Comparison of ENCODE assay signal across 19 cellular contexts in genomic region chr5:76532061-76532460, GRCh38.
DNase-seq lines count a peak whose midpoint lies in the region; ATAC-seq, FAIRE-seq and TF ChIP-seq lines count a peak whose summit lies in the region.
"Had no signal": no experiment of that assay in that cellular context is flagged by ENCODE, and none has a peak within 500 bp of the region (broad histone marks: within the 10 kb centered on the region; RNA-seq: fewer than 3 reads in every experiment).

No MANE protein-coding gene starts in this region.

- ATAC-seq in HG03520 (IDR thresholded peaks at IDR 0.05; ENCODE audit: unreplicated experiment) = no peak

- POLR2A ChIA-PET in CD4-positive, alpha-beta memory T cell (lab: Charles Lee; ENCODE audit: partially characterized antibody) = interaction anchor here (0.9 kb wide), 1 partner anchor 11 kb away, joined by 4 read pairs; no protein-coding TSS in a partner anchor

- H3K4me1 ChIP-seq in CD4-positive, alpha-beta memory T cell (ENCODE audit: insufficient read depth, low read length) = peaks cover 45% of the 10 kb centered on the region
- H3K4me1 ChIP-seq: BE2C had no signal

- no peaks in the 10 kb centered on the region for H3K27me3 ChIP-seq in CD4-positive, alpha-beta memory T cell (ENCODE audit: insufficient read depth, low read length)
- no peaks in the 10 kb centered on the region for H3K27me3 ChIP-seq in bronchial epithelial cell (ENCODE audit: control insufficient read depth, insufficient read depth, low read length)

- no peaks in the 10 kb centered on the region for H3K9me3 ChIP-seq in CD4-positive, alpha-beta memory T cell (ENCODE audit: control insufficient read depth in 1 of 2, low read length in 2 of 2)
- H3K9me3 ChIP-seq: BE2C had no signal

- no peak for DNase-seq in activated naive CD4-positive, alpha-beta T cell (lab: John Stamatoyannopoulos, UW)
- no peak for DNase-seq in CD4-positive, alpha-beta memory T cell
- DNase-seq in bronchial epithelial cell (ENCODE audit: low read depth) (peak; percentile 55), HuH-7 (ENCODE audit: low spot score) (no peak)
- DNase-seq in effector CD4-positive, alpha-beta T cell = no peak
- DNase-seq: ACHN; BE2C; C1 segment of cervical spinal cord; CD8-positive, alpha-beta memory T cell; COR-L47; H9 had no signal

- CTCF ChIA-PET in CD4-positive, alpha-beta memory T cell (lab: Charles Lee; ENCODE audit: partially characterized antibody) = no interaction called here

- no peak overlapping the region for H3K27ac ChIP-seq in CD4-positive, alpha-beta memory T cell (ENCODE audit: low read depth, low read length)

- H3K4me3 Mint-ChIP-seq in activated naive CD4-positive, alpha-beta T cell treated with anti-CD3 and anti-CD28 coated beads, Interleukin-2, amount 50 U/mL, for 24 hours = no peak overlapping the region
- H3K4me3 Mint-ChIP-seq in CD4-positive, alpha-beta memory T cell = no peak overlapping the region
- H3K4me3 Mint-ChIP-seq: CD8-positive, alpha-beta memory T cell; H9 had no signal

- H3K36me3 Mint-ChIP-seq in activated naive CD4-positive, alpha-beta T cell treated with anti-CD3 and anti-CD28 coated beads, Interleukin-2, amount 50 U/mL, for 24 hours = peaks cover 4% of the 10 kb centered on the region
- peaks cover 11 to 13% of the 10 kb centered on the region in 2 donors for H3K36me3 Mint-ChIP-seq in CD4-positive, alpha-beta memory T cell

- H3K9me3 Mint-ChIP-seq in activated naive CD4-positive, alpha-beta T cell treated with anti-CD3 and anti-CD28 coated beads, Interleukin-2, amount 50 U/mL, for 24 hours = peaks cover 5% of the 10 kb centered on the region
- H3K9me3 Mint-ChIP-seq in CD4-positive, alpha-beta memory T cell = peaks cover 0 to 3% (median 0%) of the 10 kb centered on the region in 8 donors
- H3K9me3 Mint-ChIP-seq: CD8-positive, alpha-beta memory T cell had no signal

- no peaks in the 10 kb centered on the region for H3K36me3 ChIP-seq in CD4-positive, alpha-beta memory T cell (ENCODE audit: insufficient read depth, low read length)
- H3K36me3 ChIP-seq in bronchial epithelial cell (ENCODE audit: control insufficient read depth, insufficient read depth, low read length) = no peaks in the 10 kb centered on the region
- H3K36me3 ChIP-seq: BE2C had no signal

- H3K4me1 Mint-ChIP-seq in activated naive CD4-positive, alpha-beta T cell treated with anti-CD3 and anti-CD28 coated beads, Interleukin-2, amount 50 U/mL, for 24 hours = peaks cover 52% of the 10 kb centered on the region
- peaks cover 47 to 73% (median 63%) of the 10 kb centered on the region in 4 donors for H3K4me1 Mint-ChIP-seq in CD4-positive, alpha-beta memory T cell

- peak overlapping the region; percentile 84 for H3K27ac Mint-ChIP-seq in activated naive CD4-positive, alpha-beta T cell treated with anti-CD3 and anti-CD28 coated beads, Interleukin-2, amount 50 U/mL, for 24 hours
- peak overlapping the region in 4 of 7 donors; percentile 59 to 78 (median 66) for H3K27ac Mint-ChIP-seq in CD4-positive, alpha-beta memory T cell

- H3K4me3 ChIP-seq in CD4-positive, alpha-beta memory T cell (ENCODE audit: low read length in 2 of 2) = no peak overlapping the region
- H3K4me3 ChIP-seq in bronchial epithelial cell (ENCODE audit: low read depth, low read length) = no peak overlapping the region

- no peak for TF ChIP-seq CTCF in bronchial epithelial cell (IDR thresholded peaks at IDR 0.05; ENCODE audit: insufficient read depth, low read length, severe bottlenecking)

- no peak for FAIRE-seq in bronchial epithelial cell (lab: Jason Lieb, UNC)
- FAIRE-seq: A204.1, D721Med, G401.6, GM12891, GM19239, H1 had no signal

- intact Hi-C loops in CD4-positive, alpha-beta memory T cell (cut with micrococcal nuclease) = no loop called here

- no peaks in the 10 kb centered on the region for H3K27me3 Mint-ChIP-seq in activated naive CD4-positive, alpha-beta T cell treated with anti-CD3 and anti-CD28 coated beads, Interleukin-2, amount 50 U/mL, for 24 hours
- no peaks in the 10 kb centered on the region for H3K27me3 Mint-ChIP-seq in CD4-positive, alpha-beta memory T cell
- H3K27me3 Mint-ChIP-seq: CD8-positive, alpha-beta memory T cell had no signal
